Comparison of ENCODE assay signal across 20 cellular contexts in the genomic region with DNA sequence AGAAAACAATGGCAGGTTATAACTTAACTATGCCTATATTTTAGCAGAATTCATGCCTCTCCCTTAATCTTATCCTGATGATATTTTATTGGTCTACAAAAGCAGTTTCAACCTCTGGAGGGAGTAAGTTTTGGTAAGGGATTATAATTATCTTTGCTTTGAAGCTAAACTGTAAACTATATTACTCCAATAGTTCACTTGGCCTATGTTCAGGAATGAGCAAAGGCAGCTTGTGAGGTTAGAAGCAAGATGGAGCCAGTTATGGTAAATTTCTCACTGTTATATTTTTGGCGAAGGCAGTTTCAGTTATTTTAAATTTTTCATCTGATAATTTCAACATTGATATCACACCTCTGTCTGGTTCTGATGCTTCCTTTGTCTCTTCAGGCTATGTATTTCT.
A peak's percentile ranks its signal among the peaks of the same experiment; 100 is the strongest.
DNase-seq lines count a peak whose midpoint lies in the region; ATAC-seq, FAIRE-seq and TF ChIP-seq lines count a peak whose summit lies in the region.
"Had no signal": no experiment of that assay in that cellular context is flagged by ENCODE, and none has a peak within 500 bp of the region (broad histone marks: within the 10 kb centered on the region; RNA-seq: fewer than 3 reads in every experiment).

No MANE protein-coding gene starts in this region.

- peak overlapping the region; percentile 44 for H3K27ac Mint-ChIP-seq in MCF 10A (ENCODE audit: low read depth, unreplicated experiment)

- H3K36me3 Mint-ChIP-seq in MCF 10A (ENCODE audit: insufficient read depth, unreplicated experiment), result no peaks in the 10 kb centered on the region
- H3K36me3 Mint-ChIP-seq: CD4-positive, alpha-beta memory T cell had no signal

- DNase-seq in MCF 10A (ENCODE audit: unreplicated experiment) (no peak), breast epithelium (ENCODE audit: low spot score in 2 of 2) (no peak), K562 (ENCODE audit: extremely low read depth in 1 of 4, low spot score in 3 of 4) (no peak), iris pigment epithelial cell (ENCODE audit: low read depth) (peak; percentile 31), stromal cell of bone marrow (ENCODE audit: low read depth) (peak; percentile 3), small intestine (no peak), BE2C (no peak)
- DNase-seq: CD4-positive, alpha-beta memory T cell; Karpas-422; MM.1S; NCI-H1092; NCI-H146; NCI-H2081 treated with DMSO at 0.1 percent for 48 hours; NCI-H82; RPMI8226; SIG-M5 had no signal

- H3K36me3 ChIP-seq in breast epithelium, result no peaks in the 10 kb centered on the region
- no peaks in the 10 kb centered on the region; the same call in 2 of the 3 replicates for H3K36me3 ChIP-seq in K562 (ENCODE audit: control insufficient read depth, insufficient read depth, low read length)
- no peaks in the 10 kb centered on the region for H3K36me3 ChIP-seq in small intestine (ENCODE audit: control insufficient read depth in 2 of 2, insufficient read depth in 2 of 2, low read length in 2 of 2)
- H3K36me3 ChIP-seq in BE2C, result no peaks in the 10 kb centered on the region

- CTCF ChIA-PET in MCF 10A (lab: Yijun Ruan, JAX), result no interaction called here
- CTCF ChIA-PET in K562 (lab: Yijun Ruan, JAX; ENCODE audit: low intra/inter-chr PET ratio), result no interaction called here

- no peaks in the 10 kb centered on the region for H4K20me1 ChIP-seq in K562 (replicated peaks; ENCODE audit: control insufficient read depth, insufficient read depth, low read length)

- H3K27ac ChIP-seq in breast epithelium (no peak overlapping the region), K562 (ENCODE audit: extremely low read depth, low read depth, low read length) (peak overlapping the region; percentile 38; the same call in 1 of the 3 replicates), small intestine (ENCODE audit: low read depth in 1 of 2, low read length in 1 of 2) (no peak overlapping the region)
- H3K27ac ChIP-seq: 22Rv1 had no signal

- no peak overlapping the region for H3K9ac ChIP-seq in K562 (ENCODE audit: insufficient read depth in 1 of 2, low read depth in 2 of 2, low read length in 2 of 2)

- FAIRE-seq in K562 (lab: Jason Lieb, UNC), result no peak
- no peak for FAIRE-seq in small intestine (lab: Jason Lieb, UNC)
- FAIRE-seq: GM12878, GM18507 had no signal

- peaks cover 7 to 9% of the 10 kb centered on the region in 2 donors for H3K9me3 ChIP-seq in breast epithelium
- peaks cover 7% of the 10 kb centered on the region for H3K9me3 ChIP-seq in K562 (replicated peaks; ENCODE audit: control insufficient read depth, insufficient read depth, low read depth, low read length)
- no peaks in the 10 kb centered on the region for H3K9me3 ChIP-seq in small intestine (ENCODE audit: control insufficient read depth, low read depth)
- no peaks in the 10 kb centered on the region for H3K9me3 ChIP-seq in BE2C

- 0 out of 2 replicates have a peak overlapping the region, but pooled peaks have one; percentile 15 for H2AFZ ChIP-seq in K562 (ENCODE audit: low read depth, low read length)

- intact Hi-C loops in MCF 10A (cut with micrococcal nuclease) (loop anchor here (5.0 kb wide), 1 partner anchor 47 kb away; no protein-coding TSS in a partner anchor), breast epithelium (cut with DNase I; ENCODE audit: low total_unique reads) (no loop called here), K562 (cut with micrococcal nuclease) (no loop called here)

- H3K4me3 ChIP-seq in breast epithelium (no peak overlapping the region), K562 (no peak overlapping the region), small intestine (ENCODE audit: low read depth in 1 of 2, low read length in 2 of 2) (no peak overlapping the region), BE2C (ENCODE audit: low read depth, low read length) (no peak overlapping the region)
- H3K4me3 ChIP-seq: GM12878 had no signal

- peaks cover 16% of the 10 kb centered on the region for H3K4me1 Mint-ChIP-seq in MCF 10A (ENCODE audit: insufficient read depth, unreplicated experiment)
- H3K4me1 Mint-ChIP-seq: CD4-positive, alpha-beta memory T cell had no signal

- H3K27me3 Mint-ChIP-seq in MCF 10A (ENCODE audit: insufficient read depth, unreplicated experiment), result no peaks in the 10 kb centered on the region
- H3K27me3 Mint-ChIP-seq: CD4-positive, alpha-beta memory T cell had no signal

- no peaks in the 10 kb centered on the region for H3K79me2 ChIP-seq in K562 (ENCODE audit: control insufficient read depth, insufficient read depth, low read length)

- no peak overlapping the region for H3K4me2 ChIP-seq in K562 (ENCODE audit: insufficient read depth, low read length)

- BruUV-seq in MCF 10A (replicated peaks; lab: Mats Ljungman, UMichigan) (no TSS peak), K562 (replicated peaks; lab: Mats Ljungman, UMichigan) (no TSS peak)

- no peaks in the 10 kb centered on the region for H3K9me1 ChIP-seq in K562 (ENCODE audit: control insufficient read depth, insufficient read depth, low read length)

- TF ChIP-seq POLR2A in breast epithelium (IDR thresholded peaks at IDR 0.05) (no peak), K562 (conservative IDR thresholded peaks at IDR 0.05) (no peak)

- POLR2A ChIA-PET in MCF 10A (lab: Yijun Ruan, JAX), result interaction anchor here (0.6 kb wide), 2 partner anchors 27 to 1607 kb away, joined by 3 to 4 read pairs; no protein-coding TSS in a partner anchor
- POLR2A ChIA-PET in K562 (lab: Yijun Ruan, JAX), result no interaction called here

- TF ChIP-seq EP300 in K562 (IDR thresholded peaks at IDR 0.05; ENCODE audit: low read length), result no peak

- in situ Hi-C loops in K562 (cut with MboI), result no loop called here

- 50% methylated on average over 1 of the region's 1 CpG for WGBS in K562 (ENCODE audit: insufficient coverage, low coverage, missing lambda C conversion rate)
- 96% methylated on average over 1 of the region's 1 CpG for WGBS in small intestine, 3 donors

- H3K27me3 ChIP-seq in breast epithelium (no peaks in the 10 kb centered on the region), K562 (ENCODE audit: control insufficient read depth in 2 of 2, insufficient read depth in 2 of 2, low read length in 2 of 2) (no peaks in the 10 kb centered on the region), small intestine (ENCODE audit: control insufficient read depth in 2 of 2, insufficient read depth in 2 of 2, low read length in 2 of 2) (no peaks in the 10 kb centered on the region), BE2C (no peaks in the 10 kb centered on the region)

- peaks cover 7% of the 10 kb centered on the region for H3K9me3 Mint-ChIP-seq in MCF 10A (ENCODE audit: unreplicated experiment)

- H3K4me3 Mint-ChIP-seq in MCF 10A (ENCODE audit: unreplicated experiment), result no peak overlapping the region
- H3K4me3 Mint-ChIP-seq: CD4-positive, alpha-beta memory T cell had no signal

- TF ChIP-seq CTCF in MCF 10A (IDR thresholded peaks at IDR 0.05; ENCODE audit: unreplicated experiment) (no peak), breast epithelium (IDR thresholded peaks at IDR 0.05) (no peak), K562 (IDR thresholded peaks at IDR 0.05 in 2 of 3, conservative IDR thresholded peaks at IDR 0.05 in 1 of 3; ENCODE audit: insufficient read depth in 2 of 3, low read depth in 1 of 3, low read length in 3 of 3) (no peak), BE2C (IDR thresholded peaks at IDR 0.05; ENCODE audit: low read depth, low read length) (no peak)

- no peak for TF ChIP-seq RAD21 in K562 (CRISPR knock-in tag; conservative IDR thresholded peaks at IDR 0.05 in 1 of 2, IDR thresholded peaks at IDR 0.05 in 1 of 2)

- no peaks in the 10 kb centered on the region for H3K4me1 ChIP-seq in breast epithelium
- H3K4me1 ChIP-seq in K562 (replicated peaks in 1 of 2; ENCODE audit: control insufficient read depth in 2 of 2, insufficient read depth in 2 of 2, low read length in 2 of 2), result no peaks in the 10 kb centered on the region
- H3K4me1 ChIP-seq in small intestine (ENCODE audit: control insufficient read depth in 2 of 2, insufficient read depth in 1 of 2, low read depth in 1 of 2, low read length in 1 of 2), result no peaks in the 10 kb centered on the region
- no peaks in the 10 kb centered on the region for H3K4me1 ChIP-seq in BE2C

- ATAC-seq in K562 (no peak), GM18858 (IDR thresholded peaks at IDR 0.05; ENCODE audit: unreplicated experiment) (no peak)
- ATAC-seq: GM12878 had no signal

TF ChIP-seq in K562, 482 proteins besides CTCF, POLR2A, EP300 and RAD21 (continues in another document):
- TF ChIP-seq DDX20 (tag; IDR thresholded peaks at IDR 0.05; ENCODE audit: low read depth), result 0 out of 2 replicates have a peak, but pooled peaks have one; percentile 53
- peak; percentile 38; the same call in 1 of the 2 replicates for TF ChIP-seq ZNF175 (CRISPR knock-in tag; IDR thresholded peaks at IDR 0.05; ENCODE audit: low read depth)
- TF ChIP-seq, protein P1, sequence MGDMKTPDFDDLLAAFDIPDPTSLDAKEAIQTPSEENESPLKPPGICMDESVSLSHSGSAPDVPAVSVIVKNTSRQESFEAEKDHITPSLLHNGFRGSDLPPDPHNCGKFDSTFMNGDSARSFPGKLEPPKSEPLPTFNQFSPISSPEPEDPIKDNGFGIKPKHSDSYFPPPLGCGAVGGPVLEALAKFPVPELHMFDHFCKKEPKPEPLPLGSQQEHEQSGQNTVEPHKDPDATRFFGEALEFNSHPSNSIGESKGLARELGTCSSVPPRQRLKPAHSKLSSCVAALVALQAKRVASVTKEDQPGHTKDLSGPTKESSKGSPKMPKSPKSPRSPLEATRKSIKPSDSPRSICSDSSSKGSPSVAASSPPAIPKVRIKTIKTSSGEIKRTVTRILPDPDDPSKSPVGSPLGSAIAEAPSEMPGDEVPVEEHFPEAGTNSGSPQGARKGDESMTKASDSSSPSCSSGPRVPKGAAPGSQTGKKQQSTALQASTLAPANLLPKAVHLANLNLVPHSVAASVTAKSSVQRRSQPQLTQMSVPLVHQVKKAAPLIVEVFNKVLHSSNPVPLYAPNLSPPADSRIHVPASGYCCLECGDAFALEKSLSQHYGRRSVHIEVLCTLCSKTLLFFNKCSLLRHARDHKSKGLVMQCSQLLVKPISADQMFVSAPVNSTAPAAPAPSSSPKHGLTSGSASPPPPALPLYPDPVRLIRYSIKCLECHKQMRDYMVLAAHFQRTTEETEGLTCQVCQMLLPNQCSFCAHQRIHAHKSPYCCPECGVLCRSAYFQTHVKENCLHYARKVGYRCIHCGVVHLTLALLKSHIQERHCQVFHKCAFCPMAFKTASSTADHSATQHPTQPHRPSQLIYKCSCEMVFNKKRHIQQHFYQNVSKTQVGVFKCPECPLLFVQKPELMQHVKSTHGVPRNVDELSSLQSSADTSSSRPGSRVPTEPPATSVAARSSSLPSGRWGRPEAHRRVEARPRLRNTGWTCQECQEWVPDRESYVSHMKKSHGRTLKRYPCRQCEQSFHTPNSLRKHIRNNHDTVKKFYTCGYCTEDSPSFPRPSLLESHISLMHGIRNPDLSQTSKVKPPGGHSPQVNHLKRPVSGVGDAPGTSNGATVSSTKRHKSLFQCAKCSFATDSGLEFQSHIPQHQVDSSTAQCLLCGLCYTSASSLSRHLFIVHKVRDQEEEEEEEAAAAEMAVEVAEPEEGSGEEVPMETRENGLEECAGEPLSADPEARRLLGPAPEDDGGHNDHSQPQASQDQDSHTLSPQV (IDR thresholded peaks at IDR 0.05), result peak; percentile 75

Comparison
In these comparisons a context has a peak if more than half of its experiments do, and no peak if none do; other contexts are left out.
1. DNase-seq: peak in iris pigment epithelial cell (single experiment) and stromal cell of bone marrow (single experiment); none in MCF 10A (single experiment), breast epithelium (0 of 2), K562 (0 of 4), small intestine (single experiment) and BE2C (single experiment).